2 cellular contexts compared by ENCODE assay signal in the genomic region with DNA sequence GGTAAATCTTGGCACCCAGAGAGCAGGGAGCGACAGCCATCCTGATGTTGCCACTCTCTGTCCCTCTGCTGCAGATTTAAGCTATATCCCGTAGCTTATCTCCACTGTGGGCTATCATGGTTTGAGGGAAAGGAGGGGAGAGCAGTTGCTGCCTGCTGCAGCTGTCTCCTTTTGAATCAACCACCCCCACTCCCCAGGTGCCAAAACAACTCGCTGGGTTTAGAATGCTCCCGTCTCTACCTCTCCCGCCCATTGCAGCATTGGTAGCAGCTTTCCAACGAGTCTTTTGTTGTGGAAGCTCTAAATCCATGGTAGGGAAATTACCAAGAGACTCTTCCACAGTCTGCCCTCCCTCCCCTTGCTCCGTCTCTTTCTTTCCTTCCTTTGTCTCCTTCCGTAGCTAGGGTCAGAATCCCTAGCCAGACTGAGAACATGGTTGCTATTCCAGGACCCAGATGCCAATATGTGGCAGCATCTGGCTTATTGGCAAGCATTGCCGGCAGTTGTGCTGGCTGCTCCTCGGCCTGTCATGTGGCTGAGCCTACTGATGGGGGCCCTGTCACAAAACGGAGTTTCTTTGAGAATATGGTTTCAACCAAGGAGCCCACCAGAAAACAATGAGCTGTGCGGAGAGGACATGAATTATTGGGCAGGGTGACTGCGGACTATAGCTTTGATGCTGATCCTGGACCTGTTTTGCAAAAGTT.
TF ChIP-seq lines count a peak whose summit lies in the region.

No MANE protein-coding gene starts in this region.

TF ChIP-seq in GM23338, 12 proteins besides CTCF, POLR2A, EP300 and RAD21:
- TF ChIP-seq CREB1 (CRISPR knock-in tag; IDR thresholded peaks at IDR 0.05; ENCODE audit: low read depth) (no peak), ZNF462 (CRISPR knock-in tag; IDR thresholded peaks at IDR 0.05) (peak; percentile 55; the same call in 1 of the 2 replicates), POLR2AphosphoS5 (IDR thresholded peaks at IDR 0.05; ENCODE audit: low read depth) (no peak), REST (IDR thresholded peaks at IDR 0.05; ENCODE audit: unreplicated experiment) (no peak), JUNB (IDR thresholded peaks at IDR 0.05; ENCODE audit: unreplicated experiment) (no peak), STAT1 (IDR thresholded peaks at IDR 0.05; ENCODE audit: unreplicated experiment) (no peak), NANOG (IDR thresholded peaks at IDR 0.05; ENCODE audit: borderline replicate concordance) (no peak)
- TF ChIP-seq, protein P1, sequence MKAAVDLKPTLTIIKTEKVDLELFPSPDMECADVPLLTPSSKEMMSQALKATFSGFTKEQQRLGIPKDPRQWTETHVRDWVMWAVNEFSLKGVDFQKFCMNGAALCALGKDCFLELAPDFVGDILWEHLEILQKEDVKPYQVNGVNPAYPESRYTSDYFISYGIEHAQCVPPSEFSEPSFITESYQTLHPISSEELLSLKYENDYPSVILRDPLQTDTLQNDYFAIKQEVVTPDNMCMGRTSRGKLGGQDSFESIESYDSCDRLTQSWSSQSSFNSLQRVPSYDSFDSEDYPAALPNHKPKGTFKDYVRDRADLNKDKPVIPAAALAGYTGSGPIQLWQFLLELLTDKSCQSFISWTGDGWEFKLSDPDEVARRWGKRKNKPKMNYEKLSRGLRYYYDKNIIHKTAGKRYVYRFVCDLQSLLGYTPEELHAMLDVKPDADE (IDR thresholded peaks at IDR 0.05): no peak

TF ChIP-seq in H1, 55 proteins besides CTCF, POLR2A, EP300 and RAD21:
- TF ChIP-seq CREB1 (IDR thresholded peaks at IDR 0.05) (no peak), KDM1A (IDR thresholded peaks at IDR 0.05; ENCODE audit: borderline replicate concordance, low read length) (no peak), CHD1 (IDR thresholded peaks at IDR 0.05; ENCODE audit: low read depth, low read length) (no peak), ASH2L (IDR thresholded peaks at IDR 0.05; ENCODE audit: low read length) (peak; percentile 47), BCL11A (IDR thresholded peaks at IDR 0.05; ENCODE audit: low read depth in 2 of 2, low read length in 2 of 2) (no peak), RBBP5 (IDR thresholded peaks at IDR 0.05; ENCODE audit: borderline replicate concordance, low read depth, low read length) (0 out of 2 replicates have a peak, but pooled peaks have one; percentile 63), NRF1 (IDR thresholded peaks at IDR 0.05; ENCODE audit: low read depth, low read length) (no peak), SAP30 (IDR thresholded peaks at IDR 0.05; ENCODE audit: insufficient read depth, insufficient replicate concordance, low read length) (no peak)
